10 cellular contexts compared by ENCODE assay signal in genomic region chr4:23932935-23933334, GRCh38. TPM values are rescaled to one million over a fixed set of nuclear protein-coding genes. Genes with fewer than 3 reads are reported as not detected.
DNase-seq lines count a peak whose midpoint lies in the region; ATAC-seq and TF ChIP-seq lines count a peak whose summit lies in the region.
"Had no signal": no experiment of that assay in that cellular context is flagged by ENCODE, and none has a peak within 500 bp of the region (broad histone marks: within the 10 kb centered on the region; RNA-seq: fewer than 3 reads in every experiment).

No MANE protein-coding gene starts in this region.

- H3K27me3 Mint-ChIP-seq in HFFc6 (ENCODE audit: insufficient read depth): no peaks in the 10 kb centered on the region; the same call in 1 of the 2 replicates
- H3K27me3 Mint-ChIP-seq: memory B cell had no signal

- H3K36me3 ChIP-seq in iPS-15b (ENCODE audit: control insufficient read depth, insufficient read depth, low read length) (no peaks in the 10 kb centered on the region), A673 (ENCODE audit: insufficient read depth, low read length, poor library complexity, severe bottlenecking) (no peaks in the 10 kb centered on the region)
- H3K36me3 ChIP-seq: right lobe of liver had no signal

- intact Hi-C loops in A673 (cut with micrococcal nuclease; ENCODE audit: unreplicated experiment): no loop called here

- H3K9me3 ChIP-seq in iPS-15b (ENCODE audit: control insufficient read depth, insufficient read depth, low read length) (no peaks in the 10 kb centered on the region), A673 (ENCODE audit: low read depth, low read length, poor library complexity, severe bottlenecking) (no peaks in the 10 kb centered on the region)
- H3K9me3 ChIP-seq: right lobe of liver had no signal

- DNase-seq in HFFc6 (no peak), astrocyte of the spinal cord (ENCODE audit: low read depth, low spot score) (peak; percentile 69), stromal cell of bone marrow (ENCODE audit: low read depth) (peak; percentile 24), A673 (ENCODE audit: low spot score) (no peak), nucleus accumbens (lab: John Stamatoyannopoulos, UW) (no peak)
- DNase-seq: DMS79, right lobe of liver had no signal

- no peak for ATAC-seq in HG02763 (IDR thresholded peaks at IDR 0.05; ENCODE audit: unreplicated experiment)
- ATAC-seq: right lobe of liver had no signal

- BruUV-seq in A673 (replicated peaks; lab: Mats Ljungman, UMichigan): no TSS peak

- no peak overlapping the region for H3K4me3 Mint-ChIP-seq in HFFc6
- H3K4me3 Mint-ChIP-seq: memory B cell had no signal

- H3K27ac ChIP-seq in A673 (ENCODE audit: low read depth, low read length, poor library complexity, severe bottlenecking): no peak overlapping the region
- H3K27ac ChIP-seq: right lobe of liver had no signal

- no peaks in the 10 kb centered on the region for H3K27me3 ChIP-seq in iPS-15b (ENCODE audit: control insufficient read depth, insufficient read depth, low read length)
- H3K27me3 ChIP-seq in A673 (replicated peaks; ENCODE audit: insufficient read depth, low read depth, low read length, poor library complexity): no peaks in the 10 kb centered on the region
- H3K27me3 ChIP-seq: right lobe of liver had no signal

- H3K4me1 Mint-ChIP-seq in HFFc6 (ENCODE audit: low read depth): no peaks in the 10 kb centered on the region
- H3K4me1 Mint-ChIP-seq: memory B cell had no signal

- H3K36me3 Mint-ChIP-seq in HFFc6 (ENCODE audit: low read depth): no peaks in the 10 kb centered on the region
- H3K36me3 Mint-ChIP-seq: memory B cell had no signal

- H3K27ac Mint-ChIP-seq in HFFc6: no peak overlapping the region
- H3K27ac Mint-ChIP-seq: memory B cell had no signal

- in situ Hi-C loops in astrocyte of the spinal cord (cut with HindIII; ENCODE audit: low sequenced_read_pairs): no loop called here

- TF ChIP-seq CTCF in HFFc6 (IDR thresholded peaks at IDR 0.05) (peak; percentile 23; the same call in 1 of the 2 replicates), astrocyte of the spinal cord (IDR thresholded peaks at IDR 0.05; ENCODE audit: low read depth, low read length) (peak; percentile 58), A673 (conservative IDR thresholded peaks at IDR 0.05; ENCODE audit: low read depth, low read length) (no peak)

- H3K9me3 Mint-ChIP-seq in HFFc6: peaks cover 20% of the 10 kb centered on the region

- CTCF ChIA-PET in A673 (lab: Charles Lee): no interaction called here

- H3K9ac ChIP-seq in iPS-15b (ENCODE audit: low read depth, low read length): no peak overlapping the region

- H3K4me3 ChIP-seq in astrocyte of the spinal cord (ENCODE audit: low read depth, low read length) (no peak overlapping the region), iPS-15b (ENCODE audit: low read depth, low read length) (peak overlapping the region; percentile 1), A673 (ENCODE audit: low read depth, low read length, poor library complexity, severe bottlenecking) (no peak overlapping the region)
- H3K4me3 ChIP-seq: right lobe of liver had no signal

- H3K4me1 ChIP-seq in iPS-15b (ENCODE audit: control insufficient read depth, insufficient read depth, low read length): peaks cover 47% of the 10 kb centered on the region
- no peaks in the 10 kb centered on the region for H3K4me1 ChIP-seq in A673 (ENCODE audit: insufficient read depth, low read length, poor library complexity, severe bottlenecking)

- POLR2A ChIA-PET in A673 (lab: Charles Lee; ENCODE audit: low non-redundant PET): no interaction called here

RNA-seq across cellular contexts. Expression of gene PPARGC1A, which starts 43.1 kb away (rescaled TPM):
- not detected for total RNA-seq in HFFc6 (2021; fragmentation: NEBNext Ultra II Directional; extraction: Animal tissue kit (Norgen Biotek cat#: 25700))
- not detected in 2 replicates for total RNA-seq in A673 (2021)

Comparison
In these comparisons a context has a peak if more than half of its experiments do, and no peak if none do; other contexts are left out.
1. DNase-seq: peak in astrocyte of the spinal cord (single experiment) and stromal cell of bone marrow (single experiment); none in HFFc6 (single experiment), A673 (single experiment) and nucleus accumbens (0 of 56).